In the genomic region with DNA sequence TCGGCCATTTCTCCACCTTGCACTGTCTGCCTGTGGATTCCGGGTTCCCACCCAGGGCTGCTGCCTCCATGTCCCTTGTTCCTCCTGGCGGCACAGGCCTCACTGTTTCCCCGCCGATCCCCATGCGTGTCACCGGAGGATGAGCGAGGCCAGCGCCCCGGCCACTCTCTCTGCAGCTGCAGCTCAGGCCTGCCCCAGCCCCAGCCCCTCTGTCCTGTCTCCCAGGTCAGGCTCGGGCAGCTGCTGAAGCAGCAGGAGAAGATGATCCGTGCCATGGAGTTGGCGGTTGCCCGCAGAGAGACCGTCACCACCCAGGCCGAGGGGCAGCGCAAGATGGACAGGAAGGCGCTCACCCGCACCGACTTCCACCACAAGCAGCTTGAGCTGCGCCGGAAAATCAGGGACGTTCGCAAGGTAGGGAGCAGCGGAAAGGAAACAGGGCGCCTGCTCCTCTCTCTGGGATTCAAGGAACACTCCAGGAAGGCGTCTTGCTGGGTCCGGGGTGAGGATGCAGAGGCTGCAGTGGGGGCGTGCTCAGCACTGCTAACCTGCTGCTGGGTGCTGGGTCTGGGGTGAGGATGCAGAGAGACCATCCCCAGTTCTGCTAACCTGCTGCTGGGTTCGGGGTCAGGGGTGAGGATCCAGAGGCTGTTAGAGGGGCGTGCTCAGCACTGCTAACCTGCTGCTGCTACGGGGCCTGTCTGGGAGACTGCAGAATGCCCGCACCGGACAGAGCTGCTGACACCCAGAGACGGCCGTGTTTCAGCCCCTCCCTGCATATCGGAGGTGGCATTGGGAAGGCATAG, we compare ENCODE assay signal across 16 cellular contexts. TPM values are rescaled to one million over a fixed set of nuclear protein-coding genes. Genes with fewer than 3 reads are reported as not detected.
DNase-seq lines count a peak whose midpoint lies in the region; ATAC-seq and TF ChIP-seq lines count a peak whose summit lies in the region.
"Had no signal": no experiment of that assay in that cellular context is flagged by ENCODE, and none has a peak within 500 bp of the region (broad histone marks: within the 10 kb centered on the region; RNA-seq: fewer than 3 reads in every experiment).

No MANE protein-coding gene starts in this region.

- H2BK5ac ChIP-seq in neuronal stem cell (ENCODE audit: low read length), result peak overlapping the region; percentile 10

- no peaks in the 10 kb centered on the region for H3K4me1 ChIP-seq in right cardiac atrium (ENCODE audit: control insufficient read depth, insufficient read depth, low read length)
- H3K4me1 ChIP-seq in left ventricle myocardium inferior, result no peaks in the 10 kb centered on the region
- peaks cover 3 to 5% of the 10 kb centered on the region in 2 donors for H3K4me1 ChIP-seq in neuronal stem cell (ENCODE audit: control insufficient read depth in 2 of 2, insufficient read depth in 1 of 2, low read depth in 1 of 2, low read length in 2 of 2)
- H3K4me1 ChIP-seq: HAP-1, Peyer's patch had no signal

- no peaks in the 10 kb centered on the region for H3K27me3 ChIP-seq in right cardiac atrium (ENCODE audit: control insufficient read depth, insufficient read depth)
- no peaks in the 10 kb centered on the region for H3K27me3 ChIP-seq in left ventricle myocardium inferior (ENCODE audit: low read depth)
- no peaks in the 10 kb centered on the region for H3K27me3 ChIP-seq in neuronal stem cell (ENCODE audit: control insufficient read depth in 3 of 3, insufficient read depth in 3 of 3, low read depth in 1 of 3, low read length in 3 of 3)
- H3K27me3 ChIP-seq: Peyer's patch had no signal

- no peak overlapping the region for H3K4me3 Mint-ChIP-seq in activated T-helper 17 cell treated with anti-CD3 and anti-CD28 coated beads, Interleukin-2, amount 50 U/mL, for 72 hours
- no peak overlapping the region for H3K4me3 Mint-ChIP-seq in osteocyte (ENCODE audit: unreplicated experiment)

- H2AK5ac ChIP-seq in neuronal stem cell (ENCODE audit: low read depth, low read length), result peak overlapping the region; percentile 65

- no peak overlapping the region for H3K4me2 ChIP-seq in neuronal stem cell (ENCODE audit: insufficient read depth, low read length, poor library complexity, severe bottlenecking)

- WGBS in right cardiac atrium, result 84% methylated on average over 37 of the region's 37 CpGs
- no CpG with 5 or more reads among the region's 37 CpGs for WGBS in neuronal stem cell (ENCODE audit: extremely low coverage in 2 of 2, insufficient read length in 2 of 2, insufficient replicate concordance in 1 of 2), 2 donors

- H3K36me3 ChIP-seq in left ventricle myocardium inferior (no peaks in the 10 kb centered on the region), neuronal stem cell (replicated peaks in 1 of 2; ENCODE audit: control insufficient read depth in 2 of 2, insufficient read depth in 2 of 2, low read length in 2 of 2) (peaks cover 0 to 6% of the 10 kb centered on the region in 2 donors)
- H3K36me3 ChIP-seq: HAP-1, Peyer's patch had no signal

- no peak overlapping the region for H3K27ac Mint-ChIP-seq in activated T-helper 17 cell treated with anti-CD3 and anti-CD28 coated beads, Interleukin-2, amount 50 U/mL, for 72 hours
- H3K27ac Mint-ChIP-seq in osteocyte (ENCODE audit: unreplicated experiment), result no peak overlapping the region

- intact Hi-C loops in right cardiac atrium (cut with DNase I) (no loop called here), left ventricle myocardium inferior (cut with micrococcal nuclease) (no loop called here)

- H3K4me3 ChIP-seq in right cardiac atrium (ENCODE audit: low read length) (no peak overlapping the region), left ventricle myocardium inferior (no peak overlapping the region), neuronal stem cell (ENCODE audit: low read length in 2 of 2) (no peak overlapping the region)
- H3K4me3 ChIP-seq: HAP-1, Peyer's patch had no signal

- no peaks in the 10 kb centered on the region for H3K9me3 Mint-ChIP-seq in activated T-helper 17 cell treated with anti-CD3 and anti-CD28 coated beads, Interleukin-2, amount 50 U/mL, for 72 hours
- H3K9me3 Mint-ChIP-seq in osteocyte (ENCODE audit: unreplicated experiment), result no peaks in the 10 kb centered on the region

- no peak for ATAC-seq in right cardiac atrium
- no peak for ATAC-seq in activated T-helper 17 cell treated with anti-CD3 and anti-CD28 coated beads, Interleukin-2, amount 50 U/mL, for 72 hours (replicated peaks)

- H3K4me1 Mint-ChIP-seq in activated T-helper 17 cell treated with anti-CD3 and anti-CD28 coated beads, Interleukin-2, amount 50 U/mL, for 72 hours, result peaks cover 3% of the 10 kb centered on the region
- no peaks in the 10 kb centered on the region for H3K4me1 Mint-ChIP-seq in osteocyte (ENCODE audit: unreplicated experiment)

- peak overlapping the region; percentile 35 for H3K18ac ChIP-seq in neuronal stem cell (ENCODE audit: low read length)

- peak overlapping the region; percentile 94 for H3K14ac ChIP-seq in neuronal stem cell (ENCODE audit: low read length)

- H3K9me3 ChIP-seq in right cardiac atrium (ENCODE audit: control insufficient read depth, low read length) (no peaks in the 10 kb centered on the region), left ventricle myocardium inferior (replicated peaks) (no peaks in the 10 kb centered on the region), neuronal stem cell (replicated peaks in 1 of 2; ENCODE audit: control insufficient read depth in 2 of 2, insufficient read depth in 1 of 2, low read depth in 1 of 2, low read length in 2 of 2) (no peaks in the 10 kb centered on the region)
- H3K9me3 ChIP-seq: HAP-1, Peyer's patch had no signal

- H3K79me1 ChIP-seq in neuronal stem cell (ENCODE audit: low read depth, low read length), result peaks cover 8% of the 10 kb centered on the region

- H3K36me3 Mint-ChIP-seq in activated T-helper 17 cell treated with anti-CD3 and anti-CD28 coated beads, Interleukin-2, amount 50 U/mL, for 72 hours (ENCODE audit: low read depth), result no peaks in the 10 kb centered on the region
- H3K36me3 Mint-ChIP-seq in osteocyte (ENCODE audit: unreplicated experiment), result no peaks in the 10 kb centered on the region

- no peak overlapping the region for H4K91ac ChIP-seq in neuronal stem cell (ENCODE audit: low read depth, low read length, poor library complexity)

- H2BK15ac ChIP-seq in neuronal stem cell (ENCODE audit: low read length), result peak overlapping the region; percentile 49

- no peak for TF ChIP-seq CTCF in left ventricle myocardium inferior (IDR thresholded peaks at IDR 0.05; ENCODE audit: borderline replicate concordance)
- no peak for TF ChIP-seq CTCF in osteocyte (IDR thresholded peaks at IDR 0.05)

- H4K8ac ChIP-seq in neuronal stem cell (ENCODE audit: low read depth, low read length), result no peak overlapping the region

- H3K9ac ChIP-seq in neuronal stem cell (ENCODE audit: low read depth, low read length, poor library complexity), result peak overlapping the region; percentile 9

- no peak overlapping the region for H2BK12ac ChIP-seq in neuronal stem cell (ENCODE audit: low read length)

- H3K23ac ChIP-seq in neuronal stem cell (ENCODE audit: low read depth, low read length, poor library complexity), result peak overlapping the region; percentile 73

- no peak overlapping the region for H2BK120ac ChIP-seq in neuronal stem cell (ENCODE audit: low read depth, low read length)

- peak in 2 of 3 donors; percentile 43 to 54 for DNase-seq in right cardiac atrium
- DNase-seq in left ventricle myocardium inferior, result no peak
- peak; percentile 60 for DNase-seq in islet precursor cell
- no peak for DNase-seq in neuronal stem cell (ENCODE audit: low spot score)
- DNase-seq in NCI-H1092 (lab: John Stamatoyannopoulos, UW), result no peak
- DNase-seq in stimulated activated CD4-positive, alpha-beta T cell treated with anti-CD3 and anti-CD28 coated beads, Interleukin-2, amount 100 ng/mL, for 24 hours, result no peak
- no peak for DNase-seq in osteocyte (ENCODE audit: extremely low spot score, unreplicated experiment)
- DNase-seq: C1 segment of cervical spinal cord, DMS153, NCI-H1436, NCI-H2029 treated with DMSO at 0.1 percent for 48 hours, NCI-H510A, SHP77 treated with DMSO at 0.1 percent for 48 hours had no signal

- no peaks in the 10 kb centered on the region for H3K27me3 Mint-ChIP-seq in activated T-helper 17 cell treated with anti-CD3 and anti-CD28 coated beads, Interleukin-2, amount 50 U/mL, for 72 hours
- peaks cover 7% of the 10 kb centered on the region for H3K27me3 Mint-ChIP-seq in osteocyte (ENCODE audit: unreplicated experiment)

- H3K27ac ChIP-seq in right cardiac atrium (ENCODE audit: low read length) (no peak overlapping the region), left ventricle myocardium inferior (replicated peaks) (no peak overlapping the region), neuronal stem cell (replicated peaks; ENCODE audit: low read length) (no peak overlapping the region)
- H3K27ac ChIP-seq: Peyer's patch had no signal

- H2AFZ ChIP-seq in neuronal stem cell (ENCODE audit: low read length), result peak overlapping the region; percentile 14

- no peak overlapping the region for H3K4ac ChIP-seq in neuronal stem cell (ENCODE audit: low read length)

RNA-seq across cellular contexts. Expression of gene GAA, which starts 6.1 kb away (rescaled TPM):
- total RNA-seq in right cardiac atrium (10 to 100 TPM; 36.3 to 51.3 (median 45.2) TPM), left ventricle myocardium inferior (44.4 TPM), osteocyte (64.7 and 68.7 TPM in 2 replicates)
- polyA plus RNA-seq in right cardiac atrium, result 37.5 TPM
- 50.1 TPM for polyA plus RNA-seq in neuronal stem cell (2013, experiment 1 of 2)
- polyA plus RNA-seq in neuronal stem cell (2013, experiment 2 of 2), result 49.6 TPM
- 10 to 100 TPM; 15.0 to 33.0 TPM for total RNA-seq in activated T-helper 17 cell treated with anti-CD3 and anti-CD28 coated beads, Interleukin-2, amount 50 U/mL, for 72 hours

RNA-seq across cellular contexts. Expression of gene EIF4A3, which starts 51.7 kb away (rescaled TPM):
- total RNA-seq in right cardiac atrium (10 to 100 TPM; 37.6 to 42.2 (median 38.4) TPM), left ventricle myocardium inferior (30.0 TPM), osteocyte (85.7 and 86.6 TPM in 2 replicates)
- 30.5 TPM for polyA plus RNA-seq in right cardiac atrium
- polyA plus RNA-seq in neuronal stem cell (2013, experiment 1 of 2), result 66.1 TPM
- polyA plus RNA-seq in neuronal stem cell (2013, experiment 2 of 2), result 64.7 TPM
- total RNA-seq in activated T-helper 17 cell treated with anti-CD3 and anti-CD28 coated beads, Interleukin-2, amount 50 U/mL, for 72 hours, result 100 to 1,000 TPM; 141 to 182 TPM

RNA-seq across cellular contexts. Expression of gene CCDC40, which starts 58.8 kb away (rescaled TPM):
- total RNA-seq in right cardiac atrium, result 1 to 10 TPM; 6.9 to 10.0 (median 7.9) TPM
- polyA plus RNA-seq in right cardiac atrium, result 4.9 TPM
- 7.7 TPM for total RNA-seq in left ventricle myocardium inferior
- 5.8 TPM for polyA plus RNA-seq in neuronal stem cell (2013, experiment 1 of 2)
- 6.3 TPM for polyA plus RNA-seq in neuronal stem cell (2013, experiment 2 of 2)
- under 1 TPM in 1 of 2 donors, not detected in 1; 0.69 TPM for total RNA-seq in activated T-helper 17 cell treated with anti-CD3 and anti-CD28 coated beads, Interleukin-2, amount 50 U/mL, for 72 hours
- total RNA-seq in osteocyte, result 9.5 and 10.5 TPM in 2 replicates

RNA-seq across cellular contexts. Expression of gene TBC1D16, which starts 59.6 kb away (rescaled TPM):
- 10 to 100 TPM; 18.5 to 27.8 (median 22.1) TPM for total RNA-seq in right cardiac atrium
- polyA plus RNA-seq in right cardiac atrium, result 9.9 TPM
- total RNA-seq in left ventricle myocardium inferior, result 15.9 TPM
- polyA plus RNA-seq in neuronal stem cell (2013, experiment 1 of 2), result 23.3 TPM
- polyA plus RNA-seq in neuronal stem cell (2013, experiment 2 of 2), result 22.9 TPM
- 1 to 10 TPM; 1.6 to 1.8 TPM for total RNA-seq in activated T-helper 17 cell treated with anti-CD3 and anti-CD28 coated beads, Interleukin-2, amount 50 U/mL, for 72 hours
- total RNA-seq in osteocyte, result 45.2 and 45.9 TPM in 2 replicates

Comparison
In these comparisons a context has a peak if more than half of its experiments do, and no peak if none do; other contexts are left out.
1. DNase-seq: peak in right cardiac atrium (2 of 3) and islet precursor cell (single experiment); none in left ventricle myocardium inferior (single experiment), neuronal stem cell (single experiment), NCI-H1092 (single experiment), stimulated activated CD4-positive, alpha-beta T cell treated with anti-CD3 and anti-CD28 coated beads, Interleukin-2, amount 100 ng/mL, for 24 hours (0 of 2) and osteocyte (single experiment).